Comparison of ENCODE assay signal across 13 cellular contexts in genomic region chr3:102512734-102513518, GRCh38.
A peak's percentile ranks its signal among the peaks of the same experiment; 100 is the strongest.
DNase-seq lines count a peak whose midpoint lies in the region; ATAC-seq, FAIRE-seq and TF ChIP-seq lines count a peak whose summit lies in the region.
"Had no signal": no experiment of that assay in that cellular context is flagged by ENCODE, and none has a peak within 500 bp of the region (broad histone marks: within the 10 kb centered on the region; RNA-seq: fewer than 3 reads in every experiment).

No MANE protein-coding gene starts in this region.

- no peak overlapping the region for H3K27ac ChIP-seq in pancreas
- H3K27ac ChIP-seq: left lung, tibial nerve had no signal

- H3K36me3 ChIP-seq in pancreas, result no peaks in the 10 kb centered on the region
- H3K36me3 ChIP-seq: left lung, tibial nerve had no signal

- DNase-seq in DMS79 treated with DMSO at 0.1 percent for 48 hours (lab: John Stamatoyannopoulos, UW) (peak; percentile 46), LoVo (ENCODE audit: low spot score) (peak; percentile 12), NOMO-1 treated with dmso at 0.1 percent for 144 hours (lab: John Stamatoyannopoulos, UW; ENCODE audit: unreplicated experiment) (peak; percentile 10), fibroblast of pulmonary artery (ENCODE audit: low read depth) (peak; percentile 3), pancreas (no peak), occipital lobe (lab: John Stamatoyannopoulos, UW) (no peak)
- DNase-seq: activated T-cell treated with anti-CD3 and anti-CD28 coated beads for 4 hours, DMS153, T-helper 1 cell had no signal

- no peak for TF ChIP-seq CTCF in fibroblast of pulmonary artery (IDR thresholded peaks at IDR 0.05; ENCODE audit: low read length, missing control alignments)
- no peak for TF ChIP-seq CTCF in pancreas (IDR thresholded peaks at IDR 0.05)

- ATAC-seq in GM18511 (IDR thresholded peaks at IDR 0.05; ENCODE audit: unreplicated experiment), result no peak
- no peak for ATAC-seq in pancreas
- no peak for ATAC-seq in GM18517 (IDR thresholded peaks at IDR 0.05; ENCODE audit: unreplicated experiment)
- ATAC-seq: left lung had no signal

- no peaks in the 10 kb centered on the region for H3K4me1 ChIP-seq in pancreas
- H3K4me1 ChIP-seq: left lung, tibial nerve had no signal

- 48 to 60% methylated on average over 5 of the region's 5 CpGs for WGBS in pancreas, 2 donors

- no peaks in the 10 kb centered on the region for H3K27me3 ChIP-seq in pancreas
- H3K27me3 ChIP-seq: left lung, tibial nerve had no signal

- no peak overlapping the region for H3K4me3 ChIP-seq in fibroblast of pulmonary artery (replicated peaks; ENCODE audit: low read depth, low read length)
- H3K4me3 ChIP-seq in pancreas, result no peak overlapping the region
- H3K4me3 ChIP-seq: left lung, tibial nerve had no signal

- intact Hi-C loops in pancreas (cut with DNase I), result no loop called here

- no peak for FAIRE-seq in pancreas (lab: Jason Lieb, UNC)

- no peaks in the 10 kb centered on the region for H3K9me3 ChIP-seq in pancreas
- H3K9me3 ChIP-seq: left lung, tibial nerve had no signal

Comparison
In these comparisons a context has a peak if more than half of its experiments do, and no peak if none do; other contexts are left out.
1. DNase-seq: peak in DMS79 treated with DMSO at 0.1 percent for 48 hours (single experiment), LoVo (single experiment), NOMO-1 treated with dmso at 0.1 percent for 144 hours (single experiment) and fibroblast of pulmonary artery (single experiment); none in pancreas (0 of 6) and occipital lobe (single experiment).